ENCODE assay signal across 21 cellular contexts in genomic region chr12:19224746-19225145, GRCh38.
DNase-seq lines count a peak whose midpoint lies in the region; ATAC-seq, FAIRE-seq and TF ChIP-seq lines count a peak whose summit lies in the region.
"Had no signal": no experiment of that assay in that cellular context is flagged by ENCODE, and none has a peak within 500 bp of the region (broad histone marks: within the 10 kb centered on the region; RNA-seq: fewer than 3 reads in every experiment).

No MANE protein-coding gene starts in this region.

- ATAC-seq in HepG2 (no peak), right lobe of liver (no peak), GM21576 (IDR thresholded peaks at IDR 0.05; ENCODE audit: unreplicated experiment) (no peak), omental fat pad (ENCODE audit: low FRiP score) (no peak)
- ATAC-seq: A549; CD8-positive, alpha-beta T cell had no signal

- CTCF ChIA-PET in HepG2 (lab: Yijun Ruan, JAX; ENCODE audit: low intra/inter-chr PET ratio, low total read pairs): no interaction called here

- peaks cover 10% of the 10 kb centered on the region for H3K36me3 Mint-ChIP-seq in glutamatergic neuron (ENCODE audit: unreplicated experiment)
- H3K36me3 Mint-ChIP-seq: CD8-positive, alpha-beta T cell had no signal

- TF ChIP-seq RAD21 in HepG2 (CRISPR knock-in tag; IDR thresholded peaks at IDR 0.05): no peak

- no peak overlapping the region for H3K27ac ChIP-seq in HepG2 (ENCODE audit: extremely low read length, insufficient read depth, low read length)
- H3K27ac ChIP-seq in right lobe of liver: no peak overlapping the region
- H3K27ac ChIP-seq: 22Rv1; A549; BLaER1 treated with 17β-estradiol and CSF1 and Interleukin-3, amounts not matched to agents 10 nM and 100 nM; C4-2B had no signal

- H3K4me3 ChIP-seq in HepG2 (replicated peaks in 1 of 3; ENCODE audit: insufficient read depth in 1 of 3, low read depth in 2 of 3, low read length in 3 of 3): no peak overlapping the region
- no peak overlapping the region for H3K4me3 ChIP-seq in right lobe of liver
- H3K4me3 ChIP-seq: A549; BLaER1 treated with 17β-estradiol and CSF1 and Interleukin-3, amounts not matched to agents 10 nM and 100 nM had no signal

- H4K20me1 ChIP-seq in HepG2 (ENCODE audit: insufficient read depth, low read length): no peaks in the 10 kb centered on the region
- H4K20me1 ChIP-seq: BLaER1 treated with 17β-estradiol and CSF1 and Interleukin-3, amounts not matched to agents 10 nM and 100 nM had no signal

- H3K27me3 ChIP-seq in HepG2 (ENCODE audit: control insufficient read depth in 1 of 2, insufficient read depth in 2 of 2, low read length in 2 of 2) (no peaks in the 10 kb centered on the region), right lobe of liver (no peaks in the 10 kb centered on the region)
- H3K27me3 ChIP-seq: BLaER1 treated with 17β-estradiol and CSF1 and Interleukin-3, amounts not matched to agents 10 nM and 100 nM had no signal

- POLR2A ChIA-PET in HepG2 (lab: Yijun Ruan, JAX): no interaction called here

- TF ChIP-seq EP300 in HepG2 (IDR thresholded peaks at IDR 0.05; ENCODE audit: low read depth in 2 of 2, low read length in 2 of 2) (no peak), HepG2 (CRISPR knock-in tag; IDR thresholded peaks at IDR 0.05; ENCODE audit: borderline replicate concordance) (no peak)

- H3K27ac Mint-ChIP-seq in glutamatergic neuron (ENCODE audit: unreplicated experiment): peak overlapping the region; percentile 52
- H3K27ac Mint-ChIP-seq: B cell; CD4-positive, alpha-beta T cell; CD8-positive, alpha-beta T cell had no signal

- no TSS peak for BruUV-seq in HepG2 (replicated peaks; lab: Mats Ljungman, UMichigan)

- peaks cover 54% of the 10 kb centered on the region for H3K4me1 Mint-ChIP-seq in glutamatergic neuron (ENCODE audit: low read depth, unreplicated experiment)
- H3K4me1 Mint-ChIP-seq: B cell had no signal

- in situ Hi-C loops in HepG2 (cut with HindIII; ENCODE audit: extremely low pct_ligation_motif_present, low pct_unique_long_range_greater_than_20kb): no loop called here

- peaks cover 9% of the 10 kb centered on the region for H3K27me3 Mint-ChIP-seq in glutamatergic neuron (ENCODE audit: unreplicated experiment)
- H3K27me3 Mint-ChIP-seq: B cell; CD4-positive, alpha-beta T cell had no signal

- no peak overlapping the region for H3K4me2 ChIP-seq in HepG2 (ENCODE audit: low read depth, low read length)
- H3K4me2 ChIP-seq: A549; BLaER1 treated with 17β-estradiol and CSF1 and Interleukin-3, amounts not matched to agents 10 nM and 100 nM had no signal

- no peak overlapping the region for H2AFZ ChIP-seq in HepG2 (ENCODE audit: low read length)

- peaks cover 2% of the 10 kb centered on the region for H3K79me2 ChIP-seq in HepG2 (ENCODE audit: insufficient read depth, low read length)

- intact Hi-C loops in HepG2 (cut with micrococcal nuclease; ENCODE audit: unreplicated experiment) (no loop called here), right lobe of liver (cut with DNase I) (no loop called here)

- H3K4me1 ChIP-seq in HepG2 (ENCODE audit: insufficient read depth, low read length) (peaks cover 22% of the 10 kb centered on the region), right lobe of liver (peaks cover 0 to 29% (median 8%) of the 10 kb centered on the region in 4 donors)

- WGBS in HepG2 (ENCODE audit: low lambda C conversion rate): 95% methylated on average over 3 of the region's 3 CpGs
- 89% methylated on average over 3 of the region's 3 CpGs for WGBS in right lobe of liver (ENCODE audit: insufficient coverage, low coverage, low lambda C conversion rate, missing lambda C conversion rate)

- no peak overlapping the region for H3K9ac ChIP-seq in HepG2 (ENCODE audit: insufficient read depth, low read depth, low read length)
- H3K9ac ChIP-seq: BLaER1 treated with 17β-estradiol and CSF1 and Interleukin-3, amounts not matched to agents 10 nM and 100 nM had no signal

- FAIRE-seq in HepG2 (lab: Jason Lieb, UNC): no peak
- FAIRE-seq: A549, D721Med, G401.6, GM12891, GM19239 had no signal

- H3K9me3 ChIP-seq in HepG2 (ENCODE audit: low read length) (no peaks in the 10 kb centered on the region), right lobe of liver (no peaks in the 10 kb centered on the region)
- H3K9me3 ChIP-seq: Caco-2 had no signal

- peaks cover 21% of the 10 kb centered on the region for H3K9me3 Mint-ChIP-seq in glutamatergic neuron (ENCODE audit: unreplicated experiment)
- H3K9me3 Mint-ChIP-seq: CD4-positive, alpha-beta T cell; CD8-positive, alpha-beta T cell had no signal

- TF ChIP-seq POLR2A in HepG2 (IDR thresholded peaks at IDR 0.05; ENCODE audit: insufficient read depth in 1 of 2, low read depth in 2 of 2, low read length in 2 of 2) (no peak), right lobe of liver (IDR thresholded peaks at IDR 0.05) (no peak)

- H3K4me3 Mint-ChIP-seq in glutamatergic neuron (ENCODE audit: unreplicated experiment): no peak overlapping the region
- H3K4me3 Mint-ChIP-seq: B cell; CD4-positive, alpha-beta T cell; CD8-positive, alpha-beta T cell had no signal

- DNase-seq in HepG2 (ENCODE audit: low spot score) (no peak), right lobe of liver (no peak), glutamatergic neuron (no peak), omental fat pad (ENCODE audit: low spot score) (no peak)
- DNase-seq: AML-193; Caco-2; Calu3; CD4-positive, alpha-beta T cell; CD8-positive, alpha-beta T cell; DMS79 treated with DMSO at 0.1 percent for 48 hours; GF-D8 had no signal

- TF ChIP-seq CTCF in HepG2 (CRISPR knock-in tag; IDR thresholded peaks at IDR 0.05) (no peak), right lobe of liver (IDR thresholded peaks at IDR 0.05) (no peak), glutamatergic neuron (IDR thresholded peaks at IDR 0.05; ENCODE audit: partially characterized antibody, unreplicated experiment) (no peak), omental fat pad (IDR thresholded peaks at IDR 0.05) (no peak)

- H3K36me3 ChIP-seq in HepG2 (replicated peaks in 1 of 2; ENCODE audit: control insufficient read depth in 1 of 2, insufficient read depth in 2 of 2, low read length in 2 of 2) (no peaks in the 10 kb centered on the region), right lobe of liver (no peaks in the 10 kb centered on the region)

TF ChIP-seq in HepG2, 621 proteins besides CTCF, POLR2A, EP300 and RAD21:
- TF ChIP-seq BRCA1 (CRISPR knock-in tag; IDR thresholded peaks at IDR 0.05): no peak
- peak; percentile 66 for TF ChIP-seq ZNF121 (CRISPR knock-in tag; IDR thresholded peaks at IDR 0.05)
- peak; percentile 52; the same call in 1 of the 2 replicates for TF ChIP-seq ZNF770 (CRISPR knock-in tag; IDR thresholded peaks at IDR 0.05)
- TF ChIP-seq DZIP1 (CRISPR knock-in tag; IDR thresholded peaks at IDR 0.05): no peak
- no peak for TF ChIP-seq ZNF562 (CRISPR knock-in tag; IDR thresholded peaks at IDR 0.05; ENCODE audit: borderline replicate concordance)
